Comparison of ENCODE assay signal across 1 cellular context in the genomic region with DNA sequence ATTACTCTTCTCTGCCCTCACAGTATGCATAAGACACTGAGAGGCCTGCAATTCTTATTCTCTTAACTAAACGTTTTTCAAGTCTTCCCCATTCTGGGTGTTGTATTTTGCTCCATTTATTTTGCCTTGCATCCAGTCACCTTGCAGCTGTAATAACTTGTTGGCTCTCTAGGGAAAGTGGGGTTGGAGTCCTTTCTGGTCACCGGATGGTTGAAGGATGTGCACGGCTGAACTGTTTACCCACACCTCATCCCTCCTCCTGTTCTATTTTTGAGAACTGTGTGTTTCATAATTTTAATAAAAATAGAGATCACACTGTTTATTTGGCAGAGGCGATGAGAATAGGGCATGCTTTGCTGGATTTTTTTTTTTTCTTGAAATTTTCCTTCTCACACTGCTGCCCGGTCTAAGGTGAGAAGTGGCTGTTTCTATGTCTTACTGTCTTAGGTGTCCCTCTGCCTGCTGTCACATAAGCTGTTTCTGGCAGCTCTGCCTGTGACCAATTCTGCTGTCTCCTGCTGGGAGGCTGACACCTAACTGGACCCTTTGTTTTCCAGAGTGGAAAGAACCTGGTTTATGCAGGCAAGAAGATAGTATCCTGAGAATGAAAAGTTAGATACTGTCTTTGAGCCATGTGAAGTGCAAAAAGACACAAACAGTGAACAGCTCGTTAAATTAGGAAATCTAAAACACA.
TF ChIP-seq lines count a peak whose summit lies in the region.

No MANE protein-coding gene starts in this region.

TF ChIP-seq in H1, 55 proteins besides CTCF, POLR2A, EP300 and RAD21:
- TF ChIP-seq BRCA1 (IDR thresholded peaks at IDR 0.05; ENCODE audit: low read depth, low read length) (no peak), RXRA (IDR thresholded peaks at IDR 0.05; ENCODE audit: insufficient read depth, low read depth, low read length) (no peak), POLR2AphosphoS5 (IDR thresholded peaks at IDR 0.05; ENCODE audit: low read depth, low read length) (no peak), FOSL1 (IDR thresholded peaks at IDR 0.05; ENCODE audit: insufficient read depth, low read depth, low read length) (no peak), CHD1 (IDR thresholded peaks at IDR 0.05; ENCODE audit: low read depth, low read length) (no peak)
- TF ChIP-seq, protein P1, sequence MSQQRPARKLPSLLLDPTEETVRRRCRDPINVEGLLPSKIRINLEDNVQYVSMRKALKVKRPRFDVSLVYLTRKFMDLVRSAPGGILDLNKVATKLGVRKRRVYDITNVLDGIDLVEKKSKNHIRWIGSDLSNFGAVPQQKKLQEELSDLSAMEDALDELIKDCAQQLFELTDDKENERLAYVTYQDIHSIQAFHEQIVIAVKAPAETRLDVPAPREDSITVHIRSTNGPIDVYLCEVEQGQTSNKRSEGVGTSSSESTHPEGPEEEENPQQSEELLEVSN (IDR thresholded peaks at IDR 0.05) = no peak
